ENCODE assay signal across 9 cellular contexts in genomic region chr1:154326546-154327465, GRCh38. TPM values are rescaled to one million over a fixed set of nuclear protein-coding genes. Genes with fewer than 3 reads are reported as not detected.
DNase-seq lines count a peak whose midpoint lies in the region; ATAC-seq and TF ChIP-seq lines count a peak whose summit lies in the region.
"Had no signal": no experiment of that assay in that cellular context is flagged by ENCODE, and none has a peak within 500 bp of the region (broad histone marks: within the 10 kb centered on the region; RNA-seq: fewer than 3 reads in every experiment).

No MANE protein-coding gene starts in this region.

- no peaks in the 10 kb centered on the region for H3K36me3 Mint-ChIP-seq in neural crest cell (ENCODE audit: low read depth)

- H3K27ac Mint-ChIP-seq in neural crest cell (ENCODE audit: unreplicated experiment): peak overlapping the region; percentile 81

- peaks cover 32% of the 10 kb centered on the region for H3K4me1 Mint-ChIP-seq in neural crest cell

- no peaks in the 10 kb centered on the region for H3K9me3 Mint-ChIP-seq in neural crest cell

- H3K27me3 Mint-ChIP-seq in neural crest cell (ENCODE audit: low read depth): peaks cover 24% of the 10 kb centered on the region

- H3K36me3 ChIP-seq in RWPE2 (ENCODE audit: low read depth): peaks cover 13% of the 10 kb centered on the region

- H3K4me3 ChIP-seq in RWPE2 (ENCODE audit: severe bottlenecking) (peak overlapping the region; percentile 55), epithelial cell of esophagus (ENCODE audit: low read length) (no peak overlapping the region)

- peak overlapping the region; percentile 100 for H3K4me3 Mint-ChIP-seq in neural crest cell

- ATAC-seq in RWPE2 (ENCODE audit: low read depth) (peak; percentile 30), HG03565 (IDR thresholded peaks at IDR 0.05; ENCODE audit: unreplicated experiment) (no peak), GM19395 (IDR thresholded peaks at IDR 0.05; ENCODE audit: unreplicated experiment) (no peak)

- H3K27ac ChIP-seq in RWPE2 (ENCODE audit: poor library complexity, severe bottlenecking): peak overlapping the region; percentile 69

- H3K9me3 ChIP-seq in RWPE2 (ENCODE audit: severe bottlenecking): no peaks in the 10 kb centered on the region

- peaks cover 18% of the 10 kb centered on the region for H3K4me1 ChIP-seq in RWPE2 (ENCODE audit: insufficient read depth, poor library complexity, severe bottlenecking)

- TF ChIP-seq CTCF in RWPE2 (IDR thresholded peaks at IDR 0.05; ENCODE audit: poor library complexity, severe bottlenecking) (peak; percentile 26), epithelial cell of esophagus (IDR thresholded peaks at IDR 0.05; ENCODE audit: insufficient read depth, low read depth, low read length, missing control alignments) (no peak), neural crest cell (conservative IDR thresholded peaks at IDR 0.05) (peak; percentile 25)

- DNase-seq in GOT3 (lab: John Stamatoyannopoulos, UW): peak; percentile 59
- no peak for DNase-seq in RWPE2 (ENCODE audit: low spot score)
- peak; percentile 29 for DNase-seq in epithelial cell of esophagus (ENCODE audit: low read depth)
- no peak for DNase-seq in neural crest cell (ENCODE audit: low read depth, low spot score)
- no peak for DNase-seq in NOMO-1 treated with DMSO at 0.1 percent for 48 hours (lab: John Stamatoyannopoulos, UW; ENCODE audit: unreplicated experiment)
- no peak for DNase-seq in NCI-H345 (lab: John Stamatoyannopoulos, UW)

- H3K27me3 ChIP-seq in RWPE2 (ENCODE audit: insufficient read depth, poor library complexity, severe bottlenecking): no peaks in the 10 kb centered on the region

RNA-seq across cellular contexts. Expression of gene ATP8B2, which starts 1.5 kb away (rescaled TPM):
- 44.2 and 48.0 TPM in 2 replicates for total RNA-seq in neural crest cell

RNA-seq across cellular contexts. Expression of gene AQP10, which starts 5.9 kb away (rescaled TPM):
- total RNA-seq in neural crest cell: not detected in 2 replicates
- total RNA-seq: activated CD8-positive, alpha-beta memory T cell treated with anti-CD3 and anti-CD28 coated beads for 36 hours had no signal

RNA-seq across cellular contexts. Expression of gene HAX1, which starts 54.4 kb away (rescaled TPM):
- total RNA-seq in neural crest cell: 63.4 and 63.7 TPM in 2 replicates

Comparison
In these comparisons a context has a peak if more than half of its experiments do, and no peak if none do; other contexts are left out.
1. DNase-seq: peak in GOT3 (single experiment) and epithelial cell of esophagus (single experiment); none in RWPE2 (single experiment), neural crest cell (single experiment), NOMO-1 treated with DMSO at 0.1 percent for 48 hours (single experiment) and NCI-H345 (single experiment).